ENCODE assay signal across 9 cellular contexts in genomic region chr14:63204407-63205280, GRCh38. TPM values are rescaled to one million over a fixed set of nuclear protein-coding genes. Genes with fewer than 3 reads are reported as not detected.
DNase-seq lines count a peak whose midpoint lies in the region; TF ChIP-seq lines count a peak whose summit lies in the region.
"Had no signal": no experiment of that assay in that cellular context is flagged by ENCODE, and none has a peak within 500 bp of the region (broad histone marks: within the 10 kb centered on the region; RNA-seq: fewer than 3 reads in every experiment).

Gene RHOJ (plus strand): TSS chr14:63204443. CDS start chr14:63204870, 427 bp downstream.

- H3K4me3 ChIP-seq in SK-N-MC (peak within 1 kb of the TSS; percentile 80), OCI-LY7 (ENCODE audit: low read depth, low read length, poor library complexity, severe bottlenecking) (no peak within 1 kb of the TSS)

- H2AFZ ChIP-seq in OCI-LY7 (ENCODE audit: low read length) = no peak within 1 kb of the TSS

- H3K27me3 Mint-ChIP-seq in glutamatergic neuron (ENCODE audit: unreplicated experiment) (no peaks in the 10 kb centered on the region), immature natural killer cell (ENCODE audit: low read depth in 3 of 3) (peaks cover 0 to 11% (median 2%) of the 10 kb centered on the region in 3 donors)

- H3K4me1 Mint-ChIP-seq in glutamatergic neuron (ENCODE audit: low read depth, unreplicated experiment) = no peaks in the 10 kb centered on the region
- H3K4me1 Mint-ChIP-seq in immature natural killer cell = no peaks in the 10 kb centered on the region

- peak within 1 kb of the TSS; percentile 69 for H3K9ac ChIP-seq in SK-N-MC (ENCODE audit: insufficient read length)

- no peaks in the 10 kb centered on the region for H3K9me3 ChIP-seq in SK-N-MC (ENCODE audit: low read depth, low read length)
- H3K9me3 ChIP-seq in OCI-LY7 (ENCODE audit: low read length) = no peaks in the 10 kb centered on the region

- H4K20me1 ChIP-seq in OCI-LY7 (ENCODE audit: insufficient read depth, low read length) = no peaks in the 10 kb centered on the region

- no peak within 1 kb of the TSS for H3K4me2 ChIP-seq in OCI-LY7 (ENCODE audit: low read length)

- H3K27ac Mint-ChIP-seq in glutamatergic neuron (ENCODE audit: unreplicated experiment) (no peak within 1 kb of the TSS), immature natural killer cell (no peak within 1 kb of the TSS)
- H3K27ac Mint-ChIP-seq: nephron had no signal

- intact Hi-C loops in posterior cingulate gyrus (cut with DNase I) (no loop called here), OCI-LY7 (cut with micrococcal nuclease; ENCODE audit: unreplicated experiment) (no loop called here)

- CTCF ChIA-PET in OCI-LY7 (lab: Charles Lee; ENCODE audit: unreplicated experiment) = no interaction called here

- BruUV-seq in OCI-LY7 (replicated peaks; lab: Mats Ljungman, UMichigan) = no TSS peak

- H3K36me3 Mint-ChIP-seq in glutamatergic neuron (ENCODE audit: unreplicated experiment) = no peaks in the 10 kb centered on the region
- H3K36me3 Mint-ChIP-seq in immature natural killer cell = no peaks in the 10 kb centered on the region

- POLR2A ChIA-PET in OCI-LY7 (lab: Charles Lee) = no interaction called here

- H3K36me3 ChIP-seq in SK-N-MC (ENCODE audit: insufficient read depth, low read length) = no peaks in the 10 kb centered on the region
- H3K36me3 ChIP-seq in OCI-LY7 (ENCODE audit: insufficient read depth, low read length) = no peaks in the 10 kb centered on the region

- H3K9me3 Mint-ChIP-seq in glutamatergic neuron (ENCODE audit: unreplicated experiment) = no peaks in the 10 kb centered on the region
- H3K9me3 Mint-ChIP-seq in immature natural killer cell = no peaks in the 10 kb centered on the region
- H3K9me3 Mint-ChIP-seq: nephron had no signal

- no peak for TF ChIP-seq CTCF in glutamatergic neuron (IDR thresholded peaks at IDR 0.05; ENCODE audit: partially characterized antibody, unreplicated experiment)
- TF ChIP-seq CTCF in OCI-LY7 (conservative IDR thresholded peaks at IDR 0.05; ENCODE audit: low read length) = no peak

- DNase-seq in EH (ENCODE audit: low read depth) (peak; percentile 54), SK-N-MC (ENCODE audit: low read depth, low spot score) (peak; percentile 44), glutamatergic neuron (peak; percentile 25), posterior cingulate gyrus (peak in 9 of 10 donors; percentile 15 to 89 (median 35)), immature natural killer cell (no peak), SHP77 treated with DMSO at 0.1 percent for 48 hours (lab: John Stamatoyannopoulos, UW) (no peak), OCI-LY7 (ENCODE audit: low spot score) (no peak)
- no peak for DNase-seq in activated naive CD4-positive, alpha-beta T cell treated with anti-CD3 and anti-CD28 coated beads, Interleukin-2, amount 50 U/mL, for 16 hours

- H3K79me2 ChIP-seq in OCI-LY7 (ENCODE audit: insufficient read depth, low read depth, low read length) = no peaks in the 10 kb centered on the region

- H3K27ac ChIP-seq in SK-N-MC = peak within 1 kb of the TSS; percentile 89
- no peak within 1 kb of the TSS for H3K27ac ChIP-seq in OCI-LY7 (ENCODE audit: low read depth, low read length, poor library complexity, severe bottlenecking)

- H3K4me1 ChIP-seq in OCI-LY7 (ENCODE audit: insufficient read depth, low read length, poor library complexity, severe bottlenecking) = no peaks in the 10 kb centered on the region

- H3K4me3 Mint-ChIP-seq in glutamatergic neuron (ENCODE audit: unreplicated experiment) = no peak within 1 kb of the TSS
- H3K4me3 Mint-ChIP-seq in immature natural killer cell = no peak within 1 kb of the TSS
- H3K4me3 Mint-ChIP-seq: nephron had no signal

- no peaks in the 10 kb centered on the region for H3K9me2 ChIP-seq in OCI-LY7 (ENCODE audit: insufficient read depth, low read length)

RNA-seq across cellular contexts. Expression of gene RHOJ, which starts in this region (rescaled TPM):
- total RNA-seq in glutamatergic neuron (ENCODE audit: unreplicated experiment) (not detected), OCI-LY7 (2022) (not detected in 2 replicates)
- not detected for polyA plus RNA-seq in immature natural killer cell
- total RNA-seq in OCI-LY7 (2014; rRNA removed; shearing (Covaris generic)) = not detected in 2 replicates

Comparison
In these comparisons a context has a peak if more than half of its experiments do, and no peak if none do; other contexts are left out.
1. Peak in DNase-seq in glutamatergic neuron; RNA of the gene not detected or under 1 TPM.
2. DNase-seq: peak in EH (single experiment), SK-N-MC (single experiment) and posterior cingulate gyrus (9 of 10); none in immature natural killer cell (0 of 3), activated naive CD4-positive, alpha-beta T cell treated with anti-CD3 and anti-CD28 coated beads, Interleukin-2, amount 50 U/mL, for 16 hours (single experiment), SHP77 treated with DMSO at 0.1 percent for 48 hours (single experiment) and OCI-LY7 (single experiment).